Comparison of ENCODE assay signal across 13 cellular contexts in genomic region chr17:64658931-64659330, GRCh38. TPM values are rescaled to one million over a fixed set of nuclear protein-coding genes. Genes with fewer than 3 reads are reported as not detected.
DNase-seq lines count a peak whose midpoint lies in the region; ATAC-seq and TF ChIP-seq lines count a peak whose summit lies in the region.
"Had no signal": no experiment of that assay in that cellular context is flagged by ENCODE, and none has a peak within 500 bp of the region (broad histone marks: within the 10 kb centered on the region; RNA-seq: fewer than 3 reads in every experiment).

No MANE protein-coding gene starts in this region.

- H3K36me3 Mint-ChIP-seq in IgD-negative memory B cell, result peaks cover 2% of the 10 kb centered on the region

- peaks cover 12% of the 10 kb centered on the region for H3K36me3 ChIP-seq in brain microvascular endothelial cell (replicated peaks)
- no peaks in the 10 kb centered on the region for H3K36me3 ChIP-seq in psoas muscle (ENCODE audit: insufficient read depth in 1 of 2, low read depth in 1 of 2)
- H3K36me3 ChIP-seq: sigmoid colon had no signal

- TF ChIP-seq CTCF in AG09309 (IDR thresholded peaks at IDR 0.05; ENCODE audit: control insufficient read depth, insufficient read depth, low read depth, low read length, missing control alignments) (no peak), brain microvascular endothelial cell (IDR thresholded peaks at IDR 0.05; ENCODE audit: low read depth, low read length, missing control alignments) (no peak), psoas muscle (IDR thresholded peaks at IDR 0.05) (no peak)

- intact Hi-C loops in psoas muscle (cut with DNase I), result loop anchor here in 1 of 2 donors (10.0 kb wide), 2 partner anchors 124 to 354 kb away; no protein-coding TSS in a partner anchor

- in situ Hi-C loops in brain microvascular endothelial cell (cut with HindIII; ENCODE audit: low pct_ligation_motif_present, low sequenced_read_pairs), result no loop called here

- H3K4me3 ChIP-seq in AG09309 (ENCODE audit: control insufficient read depth, low read depth, low read length) (peak overlapping the region; percentile 14), brain microvascular endothelial cell (ENCODE audit: low read depth, low read length) (peak overlapping the region; percentile 33), psoas muscle (no peak overlapping the region)
- H3K4me3 ChIP-seq: sigmoid colon had no signal

- H3K4me1 ChIP-seq in psoas muscle, result peaks cover 13% of the 10 kb centered on the region

- H3K27ac Mint-ChIP-seq in IgD-negative memory B cell, result peak overlapping the region in 2 of 3 donors; percentile 6 to 11
- H3K27ac Mint-ChIP-seq: activated CD4-positive, alpha-beta T cell treated with anti-CD3 and anti-CD28 coated beads, Interleukin-2, amount 10 ng/mL, durations not matched to agents 7 days and 5 days had no signal

- peak; percentile 48 for DNase-seq in AG09309 (ENCODE audit: low read depth)
- peak; percentile 63 for DNase-seq in brain microvascular endothelial cell
- peak; percentile 71 for DNase-seq in kidney tubule cell (ENCODE audit: low spot score)
- no peak for DNase-seq in stimulated activated CD4-positive, alpha-beta T cell treated with anti-CD3 and anti-CD28 coated beads, Interleukin-15, amount 100 ng/mL, for 24 hours
- DNase-seq in psoas muscle, result no peak
- DNase-seq: activated CD4-positive, alpha-beta T cell treated with anti-CD3 and anti-CD28 coated beads, Interleukin-2, amount 10 ng/mL, durations not matched to agents 7 days and 5 days; CD4-positive, CD25-positive, alpha-beta regulatory T cell; SHP77; sigmoid colon had no signal

- H3K9me3 ChIP-seq in psoas muscle, result no peaks in the 10 kb centered on the region
- H3K9me3 ChIP-seq: sigmoid colon had no signal

- H3K4me3 Mint-ChIP-seq in IgD-negative memory B cell, result peak overlapping the region in 1 of 4 donors; percentile 99
- H3K4me3 Mint-ChIP-seq: activated CD4-positive, alpha-beta T cell treated with anti-CD3 and anti-CD28 coated beads, Interleukin-2, amount 10 ng/mL, durations not matched to agents 7 days and 5 days had no signal

- H3K4me1 Mint-ChIP-seq in IgD-negative memory B cell, result peaks cover 28 to 42% (median 33%) of the 10 kb centered on the region in 3 donors

- H3K9me3 Mint-ChIP-seq in IgD-negative memory B cell, result no peaks in the 10 kb centered on the region

- H3K27ac ChIP-seq in brain microvascular endothelial cell (peak overlapping the region; percentile 19), psoas muscle (no peak overlapping the region)

- H3K27me3 ChIP-seq in brain microvascular endothelial cell (replicated peaks) (no peaks in the 10 kb centered on the region), psoas muscle (ENCODE audit: insufficient read depth in 3 of 3, low read length in 2 of 3) (no peaks in the 10 kb centered on the region)
- H3K27me3 ChIP-seq: sigmoid colon had no signal

- no peaks in the 10 kb centered on the region for H3K27me3 Mint-ChIP-seq in IgD-negative memory B cell
- H3K27me3 Mint-ChIP-seq: activated CD4-positive, alpha-beta T cell treated with anti-CD3 and anti-CD28 coated beads, Interleukin-2, amount 10 ng/mL, durations not matched to agents 7 days and 5 days had no signal

- ATAC-seq in GM21528 (IDR thresholded peaks at IDR 0.05; ENCODE audit: low FRiP score, unreplicated experiment) (no peak), GM21619 (IDR thresholded peaks at IDR 0.05; ENCODE audit: unreplicated experiment) (no peak), psoas muscle (no peak)
- ATAC-seq: left lobe of liver had no signal

RNA-seq across cellular contexts. Expression of gene SMURF2, which starts 3.2 kb away (rescaled TPM):
- polyA plus RNA-seq in IgD-negative memory B cell, result 3.2 TPM
- 10 to 100 TPM in 2 of 4 donors, 1 to 10 TPM in 2; 8.3 to 12.0 (median 10.0) TPM for total RNA-seq in psoas muscle
- polyA plus RNA-seq in psoas muscle, result 1 to 10 TPM; 4.3 to 6.6 (median 5.6) TPM

Comparison
In these comparisons a context has a peak if more than half of its experiments do, and no peak if none do; other contexts are left out.
1. DNase-seq: peak in AG09309 (single experiment), brain microvascular endothelial cell (single experiment) and kidney tubule cell (single experiment); none in stimulated activated CD4-positive, alpha-beta T cell treated with anti-CD3 and anti-CD28 coated beads, Interleukin-15, amount 100 ng/mL, for 24 hours (single experiment) and psoas muscle (0 of 2).